Comparison of ENCODE assay signal across 9 cellular contexts in genomic region chr20:32972181-32973076, GRCh38. TPM values are rescaled to one million over a fixed set of nuclear protein-coding genes. Genes with fewer than 3 reads are reported as not detected.
DNase-seq lines count a peak whose midpoint lies in the region; ATAC-seq and TF ChIP-seq lines count a peak whose summit lies in the region.
"Had no signal": no experiment of that assay in that cellular context is flagged by ENCODE, and none has a peak within 500 bp of the region (broad histone marks: within the 10 kb centered on the region; RNA-seq: fewer than 3 reads in every experiment).

No MANE protein-coding gene starts in this region.

- no peak overlapping the region for H3K4me3 Mint-ChIP-seq in effector memory CD8-positive, alpha-beta T cell

- ATAC-seq in HG03571 (IDR thresholded peaks at IDR 0.05; ENCODE audit: unreplicated experiment), result peak; percentile 81
- peak; percentile 72 for ATAC-seq in effector memory CD8-positive, alpha-beta T cell (replicated peaks)

- TF ChIP-seq CTCF in right atrium auricular region (IDR thresholded peaks at IDR 0.05), result no peak

- H3K27ac Mint-ChIP-seq in effector memory CD8-positive, alpha-beta T cell, result no peak overlapping the region

- H3K27me3 ChIP-seq in right atrium auricular region, result no peaks in the 10 kb centered on the region

- H3K36me3 Mint-ChIP-seq in effector memory CD8-positive, alpha-beta T cell (ENCODE audit: insufficient read depth), result peaks cover 24% of the 10 kb centered on the region

- intact Hi-C loops in cardiac septum (cut with DNase I), result no loop called here

- peaks cover 0 to 6% of the 10 kb centered on the region in 2 donors for H3K9me3 Mint-ChIP-seq in effector memory CD8-positive, alpha-beta T cell

- peaks cover 0 to 12% of the 10 kb centered on the region in 2 donors for H3K4me1 ChIP-seq in right atrium auricular region

- H3K4me1 Mint-ChIP-seq in effector memory CD8-positive, alpha-beta T cell (ENCODE audit: low read depth in 2 of 2), result peaks cover 28 to 59% of the 10 kb centered on the region in 2 donors

- H3K27ac ChIP-seq in right atrium auricular region, result peak overlapping the region in 1 of 2 donors; percentile 45

- peak; percentile 54 for DNase-seq in right atrium auricular region (ENCODE audit: low spot score)
- DNase-seq in cardiac septum (ENCODE audit: low spot score), result no peak
- DNase-seq in activated CD4-positive, alpha-beta T cell treated with anti-CD3 and anti-CD28 coated beads for 24 hours (ENCODE audit: low read depth in 2 of 2), result peak; percentile 60 to 68
- DNase-seq in effector memory CD8-positive, alpha-beta T cell, result peak; percentile 73 to 78 (median 78)
- peak; percentile 65 to 87 for DNase-seq in stimulated activated CD4-positive, alpha-beta T cell treated with anti-CD3 and anti-CD28 coated beads, Interleukin-4, amount 100 ng/mL, for 4 hours
- DNase-seq in nucleus accumbens (lab: John Stamatoyannopoulos, UW), result no peak
- DNase-seq in AG20443 (ENCODE audit: low spot score), result no peak

- no peak overlapping the region for H3K4me3 ChIP-seq in right atrium auricular region

- no peaks in the 10 kb centered on the region for H3K9me3 ChIP-seq in right atrium auricular region

- no peaks in the 10 kb centered on the region for H3K27me3 Mint-ChIP-seq in effector memory CD8-positive, alpha-beta T cell

- no peaks in the 10 kb centered on the region for H3K36me3 ChIP-seq in right atrium auricular region

RNA-seq across cellular contexts. Expression of gene SUN5, which starts 31.8 kb away (rescaled TPM):
- not detected for total RNA-seq in right atrium auricular region
- total RNA-seq in cardiac septum, result not detected
- total RNA-seq: subcutaneous adipose tissue had no signal

RNA-seq across cellular contexts. Expression of gene BPIFB2, which starts 35.1 kb away (rescaled TPM):
- total RNA-seq in right atrium auricular region, result not detected
- total RNA-seq in cardiac septum, result not detected
- total RNA-seq: subcutaneous adipose tissue had no signal

RNA-seq across cellular contexts. Expression of gene BPIFB6, which starts 59.0 kb away (rescaled TPM):
- not detected for total RNA-seq in right atrium auricular region
- total RNA-seq in cardiac septum, result not detected
- total RNA-seq: subcutaneous adipose tissue had no signal

Comparison
In these comparisons a context has a peak if more than half of its experiments do, and no peak if none do; other contexts are left out.
1. DNase-seq: peak in right atrium auricular region (single experiment), activated CD4-positive, alpha-beta T cell treated with anti-CD3 and anti-CD28 coated beads for 24 hours (2 of 2), effector memory CD8-positive, alpha-beta T cell (3 of 3) and stimulated activated CD4-positive, alpha-beta T cell treated with anti-CD3 and anti-CD28 coated beads, Interleukin-4, amount 100 ng/mL, for 4 hours (2 of 2); none in cardiac septum (single experiment), nucleus accumbens (0 of 56) and AG20443 (single experiment).